Comparison of ENCODE assay signal across 35 cellular contexts in the genomic region with DNA sequence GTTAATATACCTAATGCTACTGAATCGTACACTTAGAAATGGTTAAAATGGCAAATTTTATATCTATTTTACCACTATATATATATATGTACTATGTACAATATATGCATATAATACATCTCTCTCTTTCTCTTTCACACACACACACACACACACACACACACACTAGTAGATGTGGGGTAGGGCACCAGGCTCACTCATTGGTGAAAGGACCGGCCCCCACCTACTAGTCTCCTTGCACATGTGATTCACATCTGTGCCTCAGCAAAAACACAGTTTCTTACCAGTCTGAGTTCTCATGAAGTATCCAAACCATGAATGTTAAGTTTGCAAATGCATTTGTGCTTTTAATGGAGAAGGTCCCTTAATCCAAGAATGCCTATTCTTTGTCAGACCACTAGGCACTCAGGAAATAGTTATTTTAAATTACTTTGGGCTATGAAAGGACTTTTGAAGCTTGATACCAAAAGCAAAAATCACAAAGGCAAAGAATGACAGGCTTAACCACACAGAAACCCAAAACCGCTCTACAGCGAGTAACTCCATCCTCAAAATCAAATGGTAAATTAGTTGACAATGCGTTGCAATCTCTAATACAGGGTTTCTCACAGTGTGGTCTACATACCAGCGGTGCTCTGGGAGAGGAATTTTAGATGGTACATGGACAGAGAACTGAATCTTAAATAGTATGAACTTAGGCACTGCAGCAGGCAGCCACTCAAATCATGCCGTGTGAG. TPM values are rescaled to one million over a fixed set of nuclear protein-coding genes. Genes with fewer than 3 reads are reported as not detected.
"Had no signal": no experiment of that assay in that cellular context is flagged by ENCODE, and none has a peak within 500 bp of the region (broad histone marks: within the 10 kb centered on the region; RNA-seq: fewer than 3 reads in every experiment).

No MANE protein-coding gene starts in this region.

- H3K4me1 Mint-ChIP-seq: activated CD4-positive, alpha-beta T cell treated with anti-CD3 and anti-CD28 coated beads, Interleukin-2, amount 10 ng/mL, durations not matched to agents 7 days and 5 days; activated naive CD4-positive, alpha-beta T cell treated with anti-CD3 and anti-CD28 coated beads, Interleukin-2, amount 10 ng/mL, durations not matched to agents 7 days and 5 days had no signal

- H3K36me3 Mint-ChIP-seq: activated CD8-positive, alpha-beta memory T cell treated with anti-CD3 and anti-CD28 coated beads, Interleukin-2, amount 10 ng/mL, durations not matched to agents 7 days and 5 days; activated naive CD4-positive, alpha-beta T cell treated with anti-CD3 and anti-CD28 coated beads, Interleukin-2, amount 10 ng/mL, durations not matched to agents 7 days and 5 days; activated naive CD4-positive, alpha-beta T cell treated with anti-CD3 and anti-CD28 coated beads, Interleukin-2, amount 50 U/mL, for 72 hours; activated naive CD8-positive, alpha-beta T cell treated with anti-CD3 and anti-CD28 coated beads, Interleukin-2, amount 10 ng/mL, durations not matched to agents 7 days and 5 days had no signal

- H3K4me1 ChIP-seq: ascending aorta, foreskin keratinocyte had no signal

- H3K27me3 Mint-ChIP-seq: activated CD8-positive, alpha-beta T cell treated with anti-CD3 and anti-CD28 coated beads for 36 hours; central memory CD8-positive, alpha-beta T cell had no signal

- ATAC-seq: activated CD8-positive, alpha-beta memory T cell treated with anti-CD3 and anti-CD28 coated beads, Interleukin-2, amount 10 ng/mL, durations not matched to agents 7 days and 5 days; activated CD8-positive, alpha-beta T cell treated with anti-CD3 and anti-CD28 coated beads for 36 hours; activated naive CD4-positive, alpha-beta T cell treated with anti-CD3 and anti-CD28 coated beads, Interleukin-2, amount 50 U/mL, for 72 hours; activated T-cell treated with anti-CD3 and anti-CD28 coated beads, Interleukin-2, amount 50 U/mL, for 72 hours; foreskin keratinocyte; gastrocnemius medialis; heart right ventricle had no signal

- H3K36me3 ChIP-seq: ascending aorta, brain microvascular endothelial cell, heart right ventricle had no signal

- H3K9me3 Mint-ChIP-seq: activated CD4-positive, alpha-beta T cell treated with anti-CD3 and anti-CD28 coated beads, Interleukin-2, amount 10 ng/mL, durations not matched to agents 7 days and 5 days; activated CD8-positive, alpha-beta T cell treated with anti-CD3 and anti-CD28 coated beads for 36 hours; activated naive CD4-positive, alpha-beta T cell treated with anti-CD3 and anti-CD28 coated beads, Interleukin-2, amount 10 ng/mL, durations not matched to agents 7 days and 5 days; activated naive CD4-positive, alpha-beta T cell treated with anti-CD3 and anti-CD28 coated beads, Interleukin-2, amount 50 U/mL, for 72 hours; activated naive CD8-positive, alpha-beta T cell treated with anti-CD3 and anti-CD28 coated beads, Interleukin-2, amount 10 ng/mL, durations not matched to agents 7 days and 5 days; activated T-cell treated with anti-CD3 and anti-CD28 coated beads, Interleukin-2, amount 50 U/mL, for 24 hours; activated T-cell treated with anti-CD3 and anti-CD28 coated beads, Interleukin-2, amount 50 U/mL, for 72 hours; central memory CD8-positive, alpha-beta T cell; dendritic cell treated with granulocyte-macrophage colony-stimulating factor and Interleukin-4, amounts not matched to agents 40 ng/mL and 50 ng/mL, for 4 days had no signal

- H3K27me3 ChIP-seq: ascending aorta, brain microvascular endothelial cell, gastrocnemius medialis had no signal

- H3K27ac Mint-ChIP-seq: activated CD4-positive, alpha-beta T cell treated with anti-CD3 and anti-CD28 coated beads, Interleukin-2, amount 10 ng/mL, durations not matched to agents 7 days and 5 days; activated CD8-positive, alpha-beta memory T cell treated with anti-CD3 and anti-CD28 coated beads, Interleukin-2, amount 10 ng/mL, durations not matched to agents 7 days and 5 days; activated CD8-positive, alpha-beta T cell treated with anti-CD3 and anti-CD28 coated beads for 36 hours; activated naive CD4-positive, alpha-beta T cell treated with anti-CD3 and anti-CD28 coated beads, Interleukin-2, amount 10 ng/mL, durations not matched to agents 7 days and 5 days; activated naive CD4-positive, alpha-beta T cell treated with anti-CD3 and anti-CD28 coated beads, Interleukin-2, amount 50 U/mL, for 72 hours; activated naive CD8-positive, alpha-beta T cell treated with anti-CD3 and anti-CD28 coated beads, Interleukin-2, amount 10 ng/mL, durations not matched to agents 7 days and 5 days; activated T-cell treated with anti-CD3 and anti-CD28 coated beads, Interleukin-2, amount 50 U/mL, for 24 hours; activated T-cell treated with anti-CD3 and anti-CD28 coated beads, Interleukin-2, amount 50 U/mL, for 72 hours; dendritic cell treated with granulocyte-macrophage colony-stimulating factor and Interleukin-4, amounts not matched to agents 40 ng/mL and 50 ng/mL, for 4 days; endodermal cell had no signal

- H3K27ac ChIP-seq: ascending aorta, brain microvascular endothelial cell, coronary artery, dorsolateral prefrontal cortex, esophagus muscularis mucosa, foreskin keratinocyte, heart right ventricle had no signal

- H3K9me3 ChIP-seq: ascending aorta, esophagus muscularis mucosa, gastrocnemius medialis, heart right ventricle had no signal

- DNase-seq: activated CD4-positive, alpha-beta T cell treated with anti-CD3 and anti-CD28 coated beads for 4 hours; activated CD4-positive, alpha-beta T cell treated with anti-CD3 and anti-CD28 coated beads, Interleukin-2, amount 10 ng/mL, durations not matched to agents 7 days and 5 days; activated CD4-positive, alpha-beta T cell treated with anti-CD3 and anti-CD28 coated beads, Interleukin-2, amount 50 U/mL, for 48 hours; activated CD4-positive, CD25-positive, alpha-beta regulatory T cell; activated CD4-positive, CD25-positive, alpha-beta regulatory T cell treated with anti-CD3 and anti-CD28 coated beads, Interleukin-2, amount 50 U/mL, for 72 hours; activated CD8-positive, alpha-beta memory T cell treated with anti-CD3 and anti-CD28 coated beads, Interleukin-2, amount 10 ng/mL, durations not matched to agents 7 days and 5 days; activated CD8-positive, alpha-beta memory T cell treated with anti-CD3 and anti-CD28 coated beads, Interleukin-2, amount 50 U/mL, for 4 hours; activated CD8-positive, alpha-beta T cell treated with anti-CD3 and anti-CD28 coated beads for 36 hours; activated gamma-delta T cell; activated naive CD4-positive, alpha-beta T cell; activated naive CD4-positive, alpha-beta T cell treated with anti-CD3 and anti-CD28 coated beads, Interleukin-2, amount 10 ng/mL, durations not matched to agents 7 days and 5 days; activated naive CD8-positive, alpha-beta T cell treated with anti-CD3 and anti-CD28 coated beads, Interleukin-2, amount 10 ng/mL, durations not matched to agents 7 days and 5 days; activated T-cell treated with anti-CD3 and anti-CD28 coated beads for 4 hours; activated T-cell treated with anti-CD3 and anti-CD28 coated beads, Interleukin-2, amount 50 U/mL, for 24 hours; activated T-cell treated with anti-CD3 and anti-CD28 coated beads, Interleukin-2, amount 50 U/mL, for 72 hours; brain microvascular endothelial cell; dorsolateral prefrontal cortex; effector memory CD4-positive, alpha-beta T cell; endodermal cell; erythroblast; foreskin keratinocyte; gastrocnemius medialis; heart right ventricle; T-helper 2 cell had no signal

- H3K4me3 Mint-ChIP-seq: activated CD4-positive, alpha-beta T cell treated with anti-CD3 and anti-CD28 coated beads, Interleukin-2, amount 10 ng/mL, durations not matched to agents 7 days and 5 days; activated CD8-positive, alpha-beta memory T cell treated with anti-CD3 and anti-CD28 coated beads, Interleukin-2, amount 10 ng/mL, durations not matched to agents 7 days and 5 days; activated CD8-positive, alpha-beta T cell treated with anti-CD3 and anti-CD28 coated beads for 36 hours; activated naive CD4-positive, alpha-beta T cell treated with anti-CD3 and anti-CD28 coated beads, Interleukin-2, amount 10 ng/mL, durations not matched to agents 7 days and 5 days; activated naive CD8-positive, alpha-beta T cell treated with anti-CD3 and anti-CD28 coated beads, Interleukin-2, amount 10 ng/mL, durations not matched to agents 7 days and 5 days; activated T-cell treated with anti-CD3 and anti-CD28 coated beads, Interleukin-2, amount 50 U/mL, for 24 hours; activated T-cell treated with anti-CD3 and anti-CD28 coated beads, Interleukin-2, amount 50 U/mL, for 72 hours; central memory CD8-positive, alpha-beta T cell; dendritic cell treated with granulocyte-macrophage colony-stimulating factor and Interleukin-4, amounts not matched to agents 40 ng/mL and 50 ng/mL, for 4 days; endodermal cell had no signal

- H3K4me3 ChIP-seq: ascending aorta, coronary artery, dorsolateral prefrontal cortex, esophagus muscularis mucosa, gastrocnemius medialis, heart right ventricle had no signal

RNA-seq across cellular contexts. Expression of a gene that starts 7.8 kb away (rescaled TPM):
- total RNA-seq: activated CD4-positive, alpha-beta T cell treated with anti-CD3 and anti-CD28 coated beads, Interleukin-2, amount 10 ng/mL, durations not matched to agents 7 days and 5 days; activated CD8-positive, alpha-beta memory T cell treated with anti-CD3 and anti-CD28 coated beads for 36 hours; activated CD8-positive, alpha-beta memory T cell treated with anti-CD3 and anti-CD28 coated beads, Interleukin-2, amount 10 ng/mL, durations not matched to agents 7 days and 5 days; activated CD8-positive, alpha-beta T cell treated with anti-CD3 and anti-CD28 coated beads for 36 hours; activated naive CD4-positive, alpha-beta T cell treated with anti-CD3 and anti-CD28 coated beads, Interleukin-2, amount 50 U/mL, for 72 hours; activated naive CD8-positive, alpha-beta T cell treated with anti-CD3 and anti-CD28 coated beads, Interleukin-2, amount 10 ng/mL, durations not matched to agents 7 days and 5 days; activated T-cell treated with anti-CD3 and anti-CD28 coated beads, Interleukin-2, amount 50 U/mL, for 72 hours; ascending aorta; bronchial epithelial cell; cardiac septum; cerebellum; endodermal cell; esophagus muscularis mucosa; foreskin keratinocyte; T-helper 1 cell treated with Interleukin-12 subunit alpha and Interleukin-12 subunit beta and Interleukin-4 antibody, amounts not matched to agents 30 ng/mL and 1 ng/mL, for 36 hours had no signal
